Comparison of ENCODE assay signal across 23 cellular contexts in genomic region chr5:36646507-36647023, GRCh38. TPM values are rescaled to one million over a fixed set of nuclear protein-coding genes. Genes with fewer than 3 reads are reported as not detected.
A peak's percentile ranks its signal among the peaks of the same experiment; 100 is the strongest.
DNase-seq lines count a peak whose midpoint lies in the region; ATAC-seq and TF ChIP-seq lines count a peak whose summit lies in the region.
"Had no signal": no experiment of that assay in that cellular context is flagged by ENCODE, and none has a peak within 500 bp of the region (broad histone marks: within the 10 kb centered on the region; RNA-seq: fewer than 3 reads in every experiment).

No MANE protein-coding gene starts in this region.

- no peaks in the 10 kb centered on the region for H3K4me1 ChIP-seq in left lung
- H3K4me1 ChIP-seq: colonic mucosa, sigmoid colon, transverse colon had no signal

- DNase-seq in A172 (ENCODE audit: low spot score) (peak; percentile 51), LoVo (ENCODE audit: low spot score) (peak; percentile 58), astrocyte of the spinal cord (ENCODE audit: low read depth, low spot score) (peak; percentile 60), left lung (no peak), amniotic stem cell (lab: John Stamatoyannopoulos, UW) (no peak), C1 segment of cervical spinal cord (lab: John Stamatoyannopoulos, UW) (no peak)
- no peak for DNase-seq in central memory CD4-positive, alpha-beta T cell
- DNase-seq in activated CD4-positive, alpha-beta T cell treated with anti-CD3 and anti-CD28 coated beads for 1 hour = no peak
- DNase-seq: 8988T; activated CD4-positive, alpha-beta memory T cell treated with anti-CD3 and anti-CD28 coated beads, Interleukin-2, amount 10 ng/mL, durations not matched to agents 7 days and 5 days; activated effector memory CD4-positive, alpha-beta T cell treated with Interleukin-2 at 50 U/mL for 16 hours; activated naive CD8-positive, alpha-beta T cell treated with anti-CD3 and anti-CD28 coated beads for 36 hours; activated T-cell treated with anti-CD3 and anti-CD28 coated beads for 4 hours; colonic mucosa; DMS79; effector memory CD4-positive, alpha-beta T cell; erythroblast; H7; PC-3; sigmoid colon; stimulated activated CD8-positive, alpha-beta memory T cell treated with anti-CD3 and anti-CD28 coated beads, Interleukin-4, amount 100 ng/mL, for 48 hours; T-cell; transverse colon had no signal

- H3K36me3 ChIP-seq in left lung = no peaks in the 10 kb centered on the region
- H3K36me3 ChIP-seq: colonic mucosa, sigmoid colon, transverse colon had no signal

- TF ChIP-seq CTCF in astrocyte of the spinal cord (IDR thresholded peaks at IDR 0.05; ENCODE audit: low read depth, low read length) (no peak), left lung (IDR thresholded peaks at IDR 0.05) (no peak)

- H3K4me3 ChIP-seq in astrocyte of the spinal cord (ENCODE audit: low read depth, low read length) (no peak overlapping the region), left lung (no peak overlapping the region)
- H3K4me3 ChIP-seq: colonic mucosa, sigmoid colon, transverse colon had no signal

- in situ Hi-C loops in astrocyte of the spinal cord (cut with HindIII; ENCODE audit: low sequenced_read_pairs) = no loop called here

- H3K27me3 ChIP-seq in left lung = peaks cover 0 to 3% of the 10 kb centered on the region in 2 donors
- H3K27me3 ChIP-seq: colonic mucosa, sigmoid colon, transverse colon had no signal

- peak overlapping the region in 1 of 2 donors; percentile 28 for H3K27ac ChIP-seq in left lung
- H3K27ac ChIP-seq: colonic mucosa, sigmoid colon, transverse colon had no signal

- ATAC-seq in left lung = peak; percentile 36
- ATAC-seq: PC-3, T-cell had no signal

- H3K9me3 ChIP-seq in left lung = no peaks in the 10 kb centered on the region
- H3K9me3 ChIP-seq: colonic mucosa, sigmoid colon, transverse colon had no signal

- intact Hi-C loops in left lung (cut with DNase I) = no loop called here

RNA-seq across cellular contexts. Expression of gene SLC1A3, which starts 40.2 kb away (rescaled TPM):
- not detected in 2 replicates for total RNA-seq in A172 (2014; rRNA removed; shearing (Covaris generic))
- total RNA-seq in left lung = 10 to 100 TPM; 27.5 to 31.7 TPM
- total RNA-seq: activated CD4-positive, alpha-beta memory T cell treated with anti-CD3 and anti-CD28 coated beads, Interleukin-2, amount 10 ng/mL, durations not matched to agents 7 days and 5 days had no signal

Comparison
In these comparisons a context has a peak if more than half of its experiments do, and no peak if none do; other contexts are left out.
1. DNase-seq: peak in A172 (single experiment), LoVo (single experiment) and astrocyte of the spinal cord (single experiment); none in left lung (0 of 2), amniotic stem cell (single experiment), central memory CD4-positive, alpha-beta T cell (single experiment), C1 segment of cervical spinal cord (0 of 14) and activated CD4-positive, alpha-beta T cell treated with anti-CD3 and anti-CD28 coated beads for 1 hour (single experiment).
2. RNA of gene SLC1A3, which starts 40.2 kb away (total RNA-seq): 27.5 to 31.7 TPM in left lung; not detected in A172; every median in the first group is over 10 times any median in the second.